ENCODE assay signal across 8 cellular contexts in the genomic region with DNA sequence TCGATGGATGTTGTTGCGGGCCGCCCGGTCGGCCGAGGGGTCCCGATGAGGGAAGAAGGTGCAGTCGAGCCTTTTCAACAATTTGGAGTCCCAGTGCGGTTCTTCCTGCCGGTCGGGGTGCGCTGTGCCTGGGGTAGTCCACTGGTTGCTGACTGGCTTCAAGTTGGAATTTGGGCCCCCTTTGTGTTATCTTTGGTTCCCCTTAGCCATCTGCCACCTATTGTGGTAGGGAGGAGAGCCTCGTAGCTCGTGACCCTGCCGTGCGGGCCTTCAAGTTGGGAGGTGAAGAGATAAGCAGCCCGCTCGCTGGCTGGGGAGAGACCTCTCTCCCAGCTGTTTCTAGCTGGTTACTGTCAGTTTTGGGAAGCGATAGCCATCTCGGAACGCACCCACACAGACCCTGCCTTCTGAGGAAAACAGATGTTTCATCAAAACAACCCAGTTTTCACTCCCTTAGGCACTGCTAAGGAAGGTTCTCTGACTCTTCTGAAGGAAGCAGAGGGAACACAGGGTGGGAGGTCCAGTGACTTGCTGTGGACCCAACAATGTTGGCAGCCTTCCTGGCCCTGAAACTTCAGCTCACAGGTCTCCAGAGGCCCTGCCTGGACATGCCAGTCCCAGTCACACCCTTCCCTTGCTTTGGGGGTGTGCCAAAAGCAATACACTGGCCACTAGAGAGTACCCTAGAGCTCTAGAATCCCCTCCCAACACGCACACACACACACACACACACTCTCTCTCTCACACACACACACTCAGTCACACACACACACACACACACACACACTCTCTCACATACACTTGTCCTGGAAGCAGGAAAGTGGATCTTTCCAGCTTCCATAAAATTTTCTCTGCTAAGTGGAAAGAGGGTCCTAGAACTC. TPM values are rescaled to one million over a fixed set of nuclear protein-coding genes. Genes with fewer than 3 reads are reported as not detected.
A peak's percentile ranks its signal among the peaks of the same experiment; 100 is the strongest.
DNase-seq lines count a peak whose midpoint lies in the region; ATAC-seq and TF ChIP-seq lines count a peak whose summit lies in the region.

No MANE protein-coding gene starts in this region.

- no peaks in the 10 kb centered on the region for H3K27me3 Mint-ChIP-seq in activated T-helper 2 cell treated with anti-CD3 and anti-CD28 coated beads, Interferon-gamma antibody, Interleukin-2, Interleukin-4, amounts not matched to agents 10 μg/mL and 5 μg/mL and 100 μg/mL, durations not matched to agents 14 hours and 24 hours and 36 hours (ENCODE audit: low read depth)
- no peaks in the 10 kb centered on the region for H3K27me3 Mint-ChIP-seq in naive B cell

- peak overlapping the region; percentile 87 for H3K27ac Mint-ChIP-seq in activated T-helper 2 cell treated with anti-CD3 and anti-CD28 coated beads, Interferon-gamma antibody, Interleukin-2, Interleukin-4, amounts not matched to agents 10 μg/mL and 5 μg/mL and 100 μg/mL, durations not matched to agents 14 hours and 24 hours and 36 hours
- peak overlapping the region; percentile 94 to 100 (median 99) for H3K27ac Mint-ChIP-seq in naive B cell

- peak overlapping the region; percentile 99 for H3K4me3 Mint-ChIP-seq in activated T-helper 2 cell treated with anti-CD3 and anti-CD28 coated beads, Interferon-gamma antibody, Interleukin-2, Interleukin-4, amounts not matched to agents 10 μg/mL and 5 μg/mL and 100 μg/mL, durations not matched to agents 14 hours and 24 hours and 36 hours (ENCODE audit: low read depth)
- H3K4me3 Mint-ChIP-seq in naive B cell: peak overlapping the region; percentile 95 to 100 (median 98)

- intact Hi-C loops in activated T-helper 2 cell treated with anti-CD3 and anti-CD28 coated beads, Interferon-gamma antibody, Interleukin-2, Interleukin-4, amounts not matched to agents 10 μg/mL and 5 μg/mL and 100 μg/mL, durations not matched to agents 14 hours and 24 hours and 36 hours (cut with micrococcal nuclease): loop anchor here (1.0 kb wide), 4 partner anchors 14 to 33 kb away; no protein-coding TSS in a partner anchor

- DNase-seq in AG08395 (ENCODE audit: low spot score) (peak; percentile 72), NCI-H460 (ENCODE audit: extremely low read depth, low read depth) (peak; percentile 63), fibroblast of pulmonary artery (ENCODE audit: low read depth) (peak; percentile 90), naive B cell (no peak), ureter (ENCODE audit: low spot score) (peak; percentile 96)
- peak; percentile 41 for DNase-seq in activated T-helper 2 cell treated with anti-CD3 and anti-CD28 coated beads, Interferon-gamma antibody, Interleukin-2, Interleukin-4, amounts not matched to agents 10 μg/mL and 5 μg/mL and 100 μg/mL, durations not matched to agents 14 hours and 24 hours and 36 hours (ENCODE audit: low spot score)

- peaks cover 58% of the 10 kb centered on the region for H3K36me3 Mint-ChIP-seq in activated T-helper 2 cell treated with anti-CD3 and anti-CD28 coated beads, Interferon-gamma antibody, Interleukin-2, Interleukin-4, amounts not matched to agents 10 μg/mL and 5 μg/mL and 100 μg/mL, durations not matched to agents 14 hours and 24 hours and 36 hours (ENCODE audit: low read depth)
- H3K36me3 Mint-ChIP-seq in naive B cell: peaks cover 37 to 43% of the 10 kb centered on the region in 2 donors

- TF ChIP-seq CTCF in GM12873 (IDR thresholded peaks at IDR 0.05; ENCODE audit: insufficient read depth, low read depth, low read length, missing control alignments): peak; percentile 46
- TF ChIP-seq CTCF in fibroblast of pulmonary artery (IDR thresholded peaks at IDR 0.05; ENCODE audit: low read length, missing control alignments): peak; percentile 8

- peak overlapping the region; percentile 88 for H3K4me3 ChIP-seq in fibroblast of pulmonary artery (replicated peaks; ENCODE audit: low read depth, low read length)

- peaks cover 54% of the 10 kb centered on the region for H3K4me1 Mint-ChIP-seq in activated T-helper 2 cell treated with anti-CD3 and anti-CD28 coated beads, Interferon-gamma antibody, Interleukin-2, Interleukin-4, amounts not matched to agents 10 μg/mL and 5 μg/mL and 100 μg/mL, durations not matched to agents 14 hours and 24 hours and 36 hours (ENCODE audit: low read depth)
- H3K4me1 Mint-ChIP-seq in naive B cell: peaks cover 75 to 85% (median 78%) of the 10 kb centered on the region in 3 donors

- ATAC-seq in naive B cell (ENCODE audit: low read depth in 2 of 2): no peak
- ATAC-seq in GM21390 (IDR thresholded peaks at IDR 0.05; ENCODE audit: unreplicated experiment): no peak

- no peaks in the 10 kb centered on the region for H3K9me3 Mint-ChIP-seq in activated T-helper 2 cell treated with anti-CD3 and anti-CD28 coated beads, Interferon-gamma antibody, Interleukin-2, Interleukin-4, amounts not matched to agents 10 μg/mL and 5 μg/mL and 100 μg/mL, durations not matched to agents 14 hours and 24 hours and 36 hours
- H3K9me3 Mint-ChIP-seq in naive B cell: no peaks in the 10 kb centered on the region

RNA-seq across cellular contexts. Expression of a gene that starts 1.0 kb away (rescaled TPM):
- 19.6 and 19.9 TPM in 2 replicates for total RNA-seq in NCI-H460 (2014; rRNA removed; shearing (Covaris generic))
- 3.1 and 7.2 TPM in 2 replicates for polyA plus RNA-seq in NCI-H460 (2014; cell fraction: nucleus; rRNA removed)
- total RNA-seq in activated T-helper 2 cell treated with anti-CD3 and anti-CD28 coated beads, Interferon-gamma antibody, Interleukin-2, Interleukin-4, amounts not matched to agents 10 μg/mL and 5 μg/mL and 100 μg/mL, durations not matched to agents 14 hours and 24 hours and 36 hours: 98.1 and 98.8 TPM in 2 replicates
- 100 to 1,000 TPM; 315 to 687 (median 417) TPM for polyA plus RNA-seq in naive B cell (ENCODE audit: low read depth in 6 of 6)
- total RNA-seq in ureter: 199 TPM

RNA-seq across cellular contexts. Expression of a gene that starts 44.6 kb away (rescaled TPM):
- total RNA-seq in NCI-H460 (2014; rRNA removed; shearing (Covaris generic)): 0.38 and 0.45 TPM in 2 replicates
- 0.60 and 0.82 TPM in 2 replicates for polyA plus RNA-seq in NCI-H460 (2014; cell fraction: nucleus; rRNA removed)
- total RNA-seq in activated T-helper 2 cell treated with anti-CD3 and anti-CD28 coated beads, Interferon-gamma antibody, Interleukin-2, Interleukin-4, amounts not matched to agents 10 μg/mL and 5 μg/mL and 100 μg/mL, durations not matched to agents 14 hours and 24 hours and 36 hours: 4.0 and 5.4 TPM in 2 replicates
- not detected for polyA plus RNA-seq in naive B cell (ENCODE audit: low read depth in 6 of 6)
- total RNA-seq in ureter: 59.0 TPM
